21 cellular contexts compared by ENCODE assay signal in the genomic region with DNA sequence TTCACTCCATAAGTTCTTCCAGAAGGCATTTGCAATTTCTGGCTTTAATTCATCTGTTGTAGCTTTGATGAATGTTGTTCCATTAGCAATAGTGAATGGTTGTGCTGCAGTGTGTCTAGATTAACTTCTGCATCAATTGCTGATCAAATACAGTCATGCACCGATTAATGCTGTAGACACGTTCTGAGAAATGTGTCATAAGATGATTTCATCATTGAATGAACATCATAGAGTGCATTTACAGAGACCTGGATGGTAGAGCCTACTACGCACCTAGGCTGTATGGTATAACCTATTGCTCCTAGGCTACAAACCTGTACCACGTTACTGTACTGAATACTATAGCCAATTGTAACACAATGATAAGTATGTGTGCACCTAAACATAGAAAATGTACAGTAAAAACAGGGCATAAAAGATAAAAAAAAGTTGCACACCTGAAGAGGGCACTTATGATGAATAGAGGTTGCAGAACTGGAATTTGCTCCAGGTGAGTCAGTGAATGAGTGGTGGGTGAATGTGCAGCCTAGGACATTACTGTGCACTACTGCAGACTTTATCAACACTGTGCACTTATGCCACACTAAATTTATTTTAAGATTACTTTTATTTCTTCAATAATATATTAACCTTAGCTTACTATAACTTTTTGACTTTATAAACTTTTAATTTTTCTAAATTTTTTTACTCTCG.
"Had no signal": no experiment of that assay in that cellular context is flagged by ENCODE, and none has a peak within 500 bp of the region (broad histone marks: within the 10 kb centered on the region; RNA-seq: fewer than 3 reads in every experiment).

No MANE protein-coding gene starts in this region.

- H3K27ac ChIP-seq: coronary artery, gastrocnemius medialis, ovary, psoas muscle, sigmoid colon, spleen, suprapubic skin, transverse colon, upper lobe of right lung, vagina had no signal

- ATAC-seq: effector memory CD8-positive, alpha-beta T cell; gastrocnemius medialis; left lobe of liver; natural killer cell; psoas muscle; right cardiac atrium; stimulated activated memory B cell treated with anti-CD40 and anti-IgM and Interleukin-4, amounts not matched to agents 10 μg/mL and 1 μg/mL and 100 μg/mL, for 72 hours; upper lobe of right lung had no signal

- H3K4me3 ChIP-seq: coronary artery, gastrocnemius medialis, ovary, psoas muscle, sigmoid colon, spleen, suprapubic skin, transverse colon, upper lobe of right lung, vagina had no signal

- H3K9me3 ChIP-seq: gastrocnemius medialis, ovary, psoas muscle, sigmoid colon, spleen, suprapubic skin, transverse colon, upper lobe of right lung, vagina had no signal

- H3K27me3 ChIP-seq: ovary, sigmoid colon, vagina had no signal

- H3K36me3 ChIP-seq: gastrocnemius medialis, ovary, sigmoid colon, spleen, suprapubic skin, transverse colon, upper lobe of right lung, vagina had no signal

- H3K4me1 ChIP-seq: gastrocnemius medialis, psoas muscle, sigmoid colon, spleen, suprapubic skin, transverse colon, upper lobe of right lung, vagina had no signal

- DNase-seq: dermis blood vessel endothelial cell; effector memory CD8-positive, alpha-beta T cell; gastrocnemius medialis; head of caudate nucleus; natural killer cell; occipital lobe; ovary; posterior cingulate gyrus; psoas muscle; right cardiac atrium; sigmoid colon; spleen; stimulated activated CD4-positive, alpha-beta T cell treated with anti-CD3 and anti-CD28 coated beads, Interleukin-4, amount 100 ng/mL, for 4 hours; transverse colon; upper lobe of right lung had no signal

- FAIRE-seq: keratinocyte had no signal
